In genomic region chr5:124318661-124319060, GRCh38 we compare ENCODE assay signal across 25 cellular contexts.
A peak's percentile ranks its signal among the peaks of the same experiment; 100 is the strongest.
DNase-seq lines count a peak whose midpoint lies in the region; ATAC-seq, FAIRE-seq and TF ChIP-seq lines count a peak whose summit lies in the region.
"Had no signal": no experiment of that assay in that cellular context is flagged by ENCODE, and none has a peak within 500 bp of the region (broad histone marks: within the 10 kb centered on the region; RNA-seq: fewer than 3 reads in every experiment).

No MANE protein-coding gene starts in this region.

- no peak overlapping the region for H3K14ac ChIP-seq in trophoblast cell (ENCODE audit: low read length)

- no peaks in the 10 kb centered on the region for H4K20me1 ChIP-seq in K562 (replicated peaks; ENCODE audit: control insufficient read depth, insufficient read depth, low read length)
- H4K20me1 ChIP-seq: BLaER1 had no signal

- no peak overlapping the region for H2AK5ac ChIP-seq in trophoblast cell (ENCODE audit: low read length)

- H3K9ac ChIP-seq in K562 (ENCODE audit: insufficient read depth in 1 of 2, low read depth in 2 of 2, low read length in 2 of 2) (no peak overlapping the region), trophoblast cell (ENCODE audit: low read length) (no peak overlapping the region)
- H3K9ac ChIP-seq: BLaER1 had no signal

- no peaks in the 10 kb centered on the region for H3K4me1 ChIP-seq in K562 (replicated peaks in 1 of 2; ENCODE audit: control insufficient read depth in 2 of 2, insufficient read depth in 2 of 2, low read length in 2 of 2)
- no peaks in the 10 kb centered on the region for H3K4me1 ChIP-seq in trophoblast cell (ENCODE audit: control insufficient read depth in 1 of 2, insufficient read depth in 2 of 2, low read length in 2 of 2)
- H3K4me1 ChIP-seq: BE2C, BLaER1 had no signal

- H4K8ac ChIP-seq in trophoblast cell (ENCODE audit: low read depth, low read length): no peak overlapping the region

- no peak for TF ChIP-seq EP300 in K562 (IDR thresholded peaks at IDR 0.05; ENCODE audit: low read length)

- H3K9me3 ChIP-seq in K562 (replicated peaks; ENCODE audit: control insufficient read depth, insufficient read depth, low read depth, low read length): no peaks in the 10 kb centered on the region
- H3K9me3 ChIP-seq in trophoblast cell (ENCODE audit: insufficient read depth, low read depth, low read length): peaks cover 3% of the 10 kb centered on the region
- H3K9me3 ChIP-seq: BE2C, BLaER1 had no signal

- no peak for TF ChIP-seq POLR2A in K562 (conservative IDR thresholded peaks at IDR 0.05)

- CTCF ChIA-PET in K562 (lab: Yijun Ruan, JAX; ENCODE audit: low intra/inter-chr PET ratio): no interaction called here

- WGBS in K562 (ENCODE audit: insufficient coverage, low coverage, missing lambda C conversion rate): 0% methylated on average over 1 of the region's 1 CpG
- no CpG with 5 or more reads among the region's 1 CpG for WGBS in trophoblast cell (ENCODE audit: extremely low coverage, insufficient coverage, insufficient read length)

- no peak overlapping the region for H3K23ac ChIP-seq in trophoblast cell (ENCODE audit: low read length)

- H3K79me2 ChIP-seq in K562 (ENCODE audit: control insufficient read depth, insufficient read depth, low read length) (no peaks in the 10 kb centered on the region), trophoblast cell (ENCODE audit: control insufficient read depth, insufficient read depth, low read length, poor library complexity) (no peaks in the 10 kb centered on the region)

- H3K36me3 ChIP-seq in K562 (ENCODE audit: control insufficient read depth, insufficient read depth, low read length) (no peaks in the 10 kb centered on the region), trophoblast cell (ENCODE audit: control insufficient read depth in 1 of 2, insufficient read depth in 2 of 2, low read length in 2 of 2) (no peaks in the 10 kb centered on the region)
- H3K36me3 ChIP-seq: BE2C, BLaER1 had no signal

- DNase-seq in NCI-H69 (lab: John Stamatoyannopoulos, UW) (peak; percentile 14), K562 (ENCODE audit: extremely low read depth in 1 of 4, low spot score in 3 of 4) (no peak), trophoblast cell (no peak)
- DNase-seq in stimulated activated CD4-positive, alpha-beta T cell treated with anti-CD3 and anti-CD28 coated beads, Interleukin-12 subunit alpha, Interleukin-12 subunit beta, amount 100 ng/mL, for 4 hours: no peak
- DNase-seq: 8988T; ACHN; BE2C; C1 segment of cervical spinal cord; CD4-positive, alpha-beta memory T cell; CD4-positive, CD25-positive, alpha-beta regulatory T cell; CD8-positive, alpha-beta memory T cell; COR-L47; DMS 273 treated with DMSO at 0.1 percent for 48 hours; DMS153; DMS79; DND-41; EL; GDM1 had no signal

- ATAC-seq in K562 (no peak), HG03521 (IDR thresholded peaks at IDR 0.05; ENCODE audit: unreplicated experiment) (no peak), GM19395 (IDR thresholded peaks at IDR 0.05; ENCODE audit: unreplicated experiment) (no peak)
- ATAC-seq: GM12878 had no signal

- H3K4me3 ChIP-seq in K562: no peak overlapping the region
- no peak overlapping the region for H3K4me3 ChIP-seq in trophoblast cell (ENCODE audit: low read depth, low read length)
- H3K4me3 ChIP-seq: BLaER1, GM12878 had no signal

- H4K91ac ChIP-seq in trophoblast cell (ENCODE audit: low read depth, low read length): no peak overlapping the region

- intact Hi-C loops in K562 (cut with micrococcal nuclease): no loop called here

- H2BK5ac ChIP-seq in trophoblast cell (ENCODE audit: low read depth, low read length, poor library complexity): no peak overlapping the region

- no peak overlapping the region for H3K4me2 ChIP-seq in K562 (ENCODE audit: insufficient read depth, low read length)
- H3K4me2 ChIP-seq in trophoblast cell (ENCODE audit: low read length): no peak overlapping the region
- H3K4me2 ChIP-seq: BLaER1 had no signal

- no peaks in the 10 kb centered on the region for H3K79me1 ChIP-seq in trophoblast cell (ENCODE audit: low read length)

- TF ChIP-seq RAD21 in K562 (CRISPR knock-in tag; conservative IDR thresholded peaks at IDR 0.05 in 1 of 2, IDR thresholded peaks at IDR 0.05 in 1 of 2): no peak

- no peak overlapping the region for H4K12ac ChIP-seq in trophoblast cell (ENCODE audit: low read depth, low read length)

- H2AFZ ChIP-seq in K562 (ENCODE audit: low read depth, low read length): no peak overlapping the region
- H2AFZ ChIP-seq in trophoblast cell (ENCODE audit: insufficient read depth, low read length, poor library complexity): no peak overlapping the region

- H3K18ac ChIP-seq in trophoblast cell (ENCODE audit: low read length): no peak overlapping the region

- H3K27ac ChIP-seq in K562 (ENCODE audit: extremely low read depth, low read depth, low read length): no peak overlapping the region
- H3K27ac ChIP-seq in trophoblast cell (ENCODE audit: low read depth, low read length): no peak overlapping the region
- H3K27ac ChIP-seq: BLaER1 had no signal

- no TSS peak for BruUV-seq in K562 (replicated peaks; lab: Mats Ljungman, UMichigan)

- H3K27me3 ChIP-seq in K562 (ENCODE audit: control insufficient read depth in 2 of 2, insufficient read depth in 2 of 2, low read length in 2 of 2) (no peaks in the 10 kb centered on the region), trophoblast cell (ENCODE audit: insufficient read depth, low read length) (no peaks in the 10 kb centered on the region)
- H3K27me3 ChIP-seq: BE2C, BLaER1 had no signal

- peak overlapping the region; percentile 76 for H2BK12ac ChIP-seq in trophoblast cell (ENCODE audit: low read length)

- POLR2A ChIA-PET in K562 (lab: Yijun Ruan, JAX): no interaction called here

- no peak overlapping the region for H3K4ac ChIP-seq in trophoblast cell (ENCODE audit: low read depth, low read length)

- no peaks in the 10 kb centered on the region for H3K9me1 ChIP-seq in K562 (ENCODE audit: control insufficient read depth, insufficient read depth, low read length)

- no peak for FAIRE-seq in K562 (lab: Jason Lieb, UNC)
- FAIRE-seq: A204.1, GM12878, GM12892, GM18507 had no signal

- in situ Hi-C loops in K562 (cut with MboI): no loop called here

- TF ChIP-seq CTCF in K562 (IDR thresholded peaks at IDR 0.05 in 2 of 3, conservative IDR thresholded peaks at IDR 0.05 in 1 of 3; ENCODE audit: insufficient read depth in 2 of 3, low read depth in 1 of 3, low read length in 3 of 3): no peak

- H2BK120ac ChIP-seq in trophoblast cell (ENCODE audit: insufficient read depth, low read length, poor library complexity): no peak overlapping the region

TF ChIP-seq in K562, 482 proteins besides CTCF, POLR2A, EP300 and RAD21:
- TF ChIP-seq VEZF1 (CRISPR knock-in tag; IDR thresholded peaks at IDR 0.05) (no peak), ATF7 (IDR thresholded peaks at IDR 0.05) (no peak), TSC22D4 (tag; IDR thresholded peaks at IDR 0.05) (no peak), ZNF134 (CRISPR knock-in tag; conservative IDR thresholded peaks at IDR 0.05) (peak; percentile 73)
